In the genomic region with DNA sequence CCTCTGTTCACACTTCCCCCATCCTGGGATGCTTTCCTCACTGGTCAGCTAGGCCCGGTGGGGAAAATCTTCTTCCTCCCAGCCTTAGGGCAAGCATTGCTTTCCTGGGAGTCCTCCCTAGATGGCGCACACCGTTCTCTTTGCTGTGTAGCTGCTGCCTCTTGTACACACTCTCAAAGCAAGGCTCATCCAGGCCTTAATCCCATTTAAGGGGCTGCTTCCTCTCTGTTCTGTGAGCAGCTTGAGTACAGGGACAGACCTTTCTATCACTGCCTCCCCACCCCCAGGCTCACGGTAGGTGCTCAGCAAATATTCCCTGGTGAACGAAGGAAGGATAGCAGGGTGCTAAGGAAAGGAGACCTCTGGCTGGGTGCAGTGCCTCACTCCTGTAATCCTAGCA, we compare ENCODE assay signal across 12 cellular contexts. TPM values are rescaled to one million over a fixed set of nuclear protein-coding genes. Genes with fewer than 3 reads are reported as not detected.
DNase-seq lines count a peak whose midpoint lies in the region; ATAC-seq and TF ChIP-seq lines count a peak whose summit lies in the region.
"Had no signal": no experiment of that assay in that cellular context is flagged by ENCODE, and none has a peak within 500 bp of the region (broad histone marks: within the 10 kb centered on the region; RNA-seq: fewer than 3 reads in every experiment).

No MANE protein-coding gene starts in this region.

- DNase-seq in SIG-M5 treated with dmso at 0.1 percent for 504 hours (lab: John Stamatoyannopoulos, UW; ENCODE audit: unreplicated experiment) (peak; percentile 47), SIG-M5 (lab: John Stamatoyannopoulos, UW) (no peak), NCI-H748 (lab: John Stamatoyannopoulos, UW; ENCODE audit: unreplicated experiment) (peak; percentile 53), dermis blood vessel endothelial cell (peak; percentile 18), type B pancreatic cell (ENCODE audit: extremely low spot score, unreplicated experiment) (no peak), stomach (no peak), body of pancreas (no peak)
- no peak for DNase-seq in CD8-positive, alpha-beta memory T cell
- DNase-seq: activated naive CD4-positive, alpha-beta T cell had no signal

- TF ChIP-seq POLR2A in stomach (IDR thresholded peaks at IDR 0.05) (no peak), body of pancreas (IDR thresholded peaks at IDR 0.05) (no peak)

- no peaks in the 10 kb centered on the region for H3K36me3 ChIP-seq in CD8-positive, alpha-beta memory T cell (ENCODE audit: insufficient read depth, low read length)
- H3K36me3 ChIP-seq in stomach (no peaks in the 10 kb centered on the region), body of pancreas (replicated peaks in 1 of 2; ENCODE audit: insufficient read depth in 1 of 2, low read depth in 2 of 2) (no peaks in the 10 kb centered on the region)
- H3K36me3 ChIP-seq: HAP-1 had no signal

- TF ChIP-seq EP300 in stomach (IDR thresholded peaks at IDR 0.05): no peak

- no peaks in the 10 kb centered on the region for H3K4me1 ChIP-seq in CD8-positive, alpha-beta memory T cell (ENCODE audit: insufficient read depth, low read length)
- H3K4me1 ChIP-seq in stomach: no peaks in the 10 kb centered on the region
- peaks cover 5% of the 10 kb centered on the region for H3K4me1 ChIP-seq in body of pancreas
- H3K4me1 ChIP-seq: Caco-2, HAP-1 had no signal

- H3K27ac Mint-ChIP-seq in type B pancreatic cell: peak overlapping the region; percentile 1
- peak overlapping the region in 2 of 8 donors; percentile 42 to 54 for H3K27ac Mint-ChIP-seq in CD8-positive, alpha-beta memory T cell

- CTCF ChIA-PET in CD8-positive, alpha-beta memory T cell (lab: Charles Lee): no interaction called here

- H3K4me3 Mint-ChIP-seq in type B pancreatic cell: no peak overlapping the region
- no peak overlapping the region for H3K4me3 Mint-ChIP-seq in CD8-positive, alpha-beta memory T cell

- 42 to 53% (median 49%) methylated on average over 5 of the region's 5 CpGs for WGBS in stomach, 5 donors
- 52% methylated on average over 4 to 5 of the region's 5 CpGs for WGBS in body of pancreas, 2 donors

- peaks cover 4% of the 10 kb centered on the region for H3K4me1 Mint-ChIP-seq in type B pancreatic cell (ENCODE audit: unreplicated experiment)
- H3K4me1 Mint-ChIP-seq in CD8-positive, alpha-beta memory T cell: no peaks in the 10 kb centered on the region

- no peak overlapping the region for H3K4me3 ChIP-seq in CD8-positive, alpha-beta memory T cell (ENCODE audit: low read length)
- no peak overlapping the region for H3K4me3 ChIP-seq in stomach
- H3K4me3 ChIP-seq in body of pancreas: no peak overlapping the region
- H3K4me3 ChIP-seq: HAP-1, lung had no signal

- H3K27me3 ChIP-seq in CD8-positive, alpha-beta memory T cell (ENCODE audit: insufficient read depth, low read length, poor library complexity, severe bottlenecking): no peaks in the 10 kb centered on the region
- H3K27me3 ChIP-seq in stomach (peaks cover 0 to 19% (median 0%) of the 10 kb centered on the region in 3 donors), body of pancreas (no peaks in the 10 kb centered on the region)

- H3K9me3 Mint-ChIP-seq in type B pancreatic cell: no peaks in the 10 kb centered on the region
- no peaks in the 10 kb centered on the region for H3K9me3 Mint-ChIP-seq in CD8-positive, alpha-beta memory T cell

- no peaks in the 10 kb centered on the region for H3K9me3 ChIP-seq in CD8-positive, alpha-beta memory T cell (ENCODE audit: low read length)
- H3K9me3 ChIP-seq in stomach (no peaks in the 10 kb centered on the region), body of pancreas (no peaks in the 10 kb centered on the region)
- H3K9me3 ChIP-seq: Caco-2, HAP-1 had no signal

- POLR2A ChIA-PET in CD8-positive, alpha-beta memory T cell (lab: Charles Lee): no interaction called here

- H3K27me3 Mint-ChIP-seq in type B pancreatic cell: no peaks in the 10 kb centered on the region
- H3K27me3 Mint-ChIP-seq in CD8-positive, alpha-beta memory T cell: peaks cover 0 to 1% of the 10 kb centered on the region in 2 donors

- intact Hi-C loops in stomach (cut with DNase I; ENCODE audit: low total_unique reads): no loop called here
- intact Hi-C loops in body of pancreas (cut with DNase I): no loop called here

- no peak for ATAC-seq in body of pancreas

- TF ChIP-seq CTCF in type B pancreatic cell (conservative IDR thresholded peaks at IDR 0.05): peak; percentile 54
- TF ChIP-seq CTCF in stomach (IDR thresholded peaks at IDR 0.05): no peak
- no peak for TF ChIP-seq CTCF in body of pancreas (IDR thresholded peaks at IDR 0.05)

- no peaks in the 10 kb centered on the region for H3K36me3 Mint-ChIP-seq in type B pancreatic cell
- no peaks in the 10 kb centered on the region for H3K36me3 Mint-ChIP-seq in CD8-positive, alpha-beta memory T cell

- H3K27ac ChIP-seq in CD8-positive, alpha-beta memory T cell (ENCODE audit: low read depth, low read length): no peak overlapping the region
- H3K27ac ChIP-seq in stomach (no peak overlapping the region), body of pancreas (no peak overlapping the region)

RNA-seq across cellular contexts. Expression of a gene that starts 11.0 kb away (rescaled TPM):
- total RNA-seq in dermis blood vessel endothelial cell (0.17 TPM in 1 of 2 replicates, not detected in the other), type B pancreatic cell (ENCODE audit: low replicate concordance) (0.68 TPM in 1 of 2 replicates, not detected in the other), stomach (under 1 TPM in 1 of 5 donors, not detected in 4; 0.73 TPM), body of pancreas (1 to 10 TPM in 1 of 2 donors, under 1 TPM in 1; 0.78 to 5.3 TPM)
- not detected for total RNA-seq in CD8-positive, alpha-beta memory T cell
- not detected for polyA plus RNA-seq in CD8-positive, alpha-beta memory T cell
- polyA plus RNA-seq in stomach: not detected
- total RNA-seq: Caco-2 had no signal

RNA-seq across cellular contexts. Expression of a gene that starts 20.5 kb away (rescaled TPM):
- total RNA-seq in dermis blood vessel endothelial cell (6.6 and 12.0 TPM in 2 replicates), type B pancreatic cell (ENCODE audit: low replicate concordance) (24.2 and 49.6 TPM in 2 replicates), stomach (10 to 100 TPM in 4 of 5 donors, 1 to 10 TPM in 1; 7.5 to 26.6 (median 18.1) TPM), body of pancreas (10 to 100 TPM; 18.1 to 23.3 TPM)
- under 1 TPM in 1 of 2 experiments, not detected in 1; 0.24 TPM for total RNA-seq in CD8-positive, alpha-beta memory T cell
- polyA plus RNA-seq in CD8-positive, alpha-beta memory T cell: not detected
- polyA plus RNA-seq in stomach: 10 to 100 TPM in 2 of 3 donors, 1 to 10 TPM in 1; 8.4 to 14.0 (median 10.3) TPM

Comparison
In these comparisons a context has a peak if more than half of its experiments do, and no peak if none do; other contexts are left out.
1. DNase-seq: peak in SIG-M5 treated with dmso at 0.1 percent for 504 hours (single experiment), NCI-H748 (single experiment) and dermis blood vessel endothelial cell (single experiment); none in SIG-M5 (single experiment), type B pancreatic cell (single experiment), CD8-positive, alpha-beta memory T cell (0 of 5), stomach (single experiment) and body of pancreas (0 of 4).